In the genomic region with DNA sequence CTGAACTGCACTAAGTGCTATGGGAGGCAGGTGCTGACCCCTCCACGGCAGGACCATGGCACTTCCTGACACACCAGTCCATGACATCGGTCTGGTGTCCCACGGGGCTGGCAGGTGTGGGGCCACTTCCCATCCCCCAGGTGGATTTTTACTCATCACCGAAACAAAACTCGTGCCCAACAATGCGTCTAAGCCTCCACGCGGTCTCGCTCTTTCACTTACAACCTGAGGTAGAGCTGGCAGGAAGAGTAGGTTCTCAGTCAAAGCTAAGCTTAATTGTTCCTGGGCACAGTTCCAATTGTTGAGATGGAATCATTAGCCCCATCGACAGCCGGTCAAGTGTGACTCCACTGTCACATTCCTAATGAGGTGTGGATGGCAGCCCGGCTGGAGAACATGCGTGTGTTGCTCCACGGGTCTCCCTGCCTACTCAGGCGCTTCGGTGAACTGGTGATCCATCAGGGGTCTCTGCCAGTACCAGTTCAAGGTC, we compare ENCODE assay signal across 11 cellular contexts. TPM values are rescaled to one million over a fixed set of nuclear protein-coding genes. Genes with fewer than 3 reads are reported as not detected.
A peak's percentile ranks its signal among the peaks of the same experiment; 100 is the strongest.
DNase-seq lines count a peak whose midpoint lies in the region; ATAC-seq and TF ChIP-seq lines count a peak whose summit lies in the region.
"Had no signal": no experiment of that assay in that cellular context is flagged by ENCODE, and none has a peak within 500 bp of the region (broad histone marks: within the 10 kb centered on the region; RNA-seq: fewer than 3 reads in every experiment).

No MANE protein-coding gene starts in this region.

- ATAC-seq in left ventricle myocardium superior, result peak; percentile 86
- no peak for ATAC-seq in left colon
- ATAC-seq in HG02759 (IDR thresholded peaks at IDR 0.05; ENCODE audit: unreplicated experiment), result no peak
- ATAC-seq: activated CD8-positive, alpha-beta memory T cell treated with anti-CD3 and anti-CD28 coated beads, Interleukin-2, amount 10 ng/mL, durations not matched to agents 7 days and 5 days; naive thymus-derived CD4-positive, alpha-beta T cell had no signal

- no peak overlapping the region for H3K27ac ChIP-seq in dorsolateral prefrontal cortex

- DNase-seq in DMS 273 treated with DMSO at 0.1 percent for 48 hours (lab: John Stamatoyannopoulos, UW) (peak; percentile 25), NCI-H128 (lab: John Stamatoyannopoulos, UW; ENCODE audit: unreplicated experiment) (peak; percentile 95), NCI-H524 (lab: John Stamatoyannopoulos, UW) (peak; percentile 99), left ventricle myocardium superior (no peak), left colon (no peak), dorsolateral prefrontal cortex (no peak), RKO (ENCODE audit: low spot score) (no peak)
- DNase-seq: activated CD8-positive, alpha-beta memory T cell treated with anti-CD3 and anti-CD28 coated beads, Interleukin-2, amount 10 ng/mL, durations not matched to agents 7 days and 5 days; anterior cingulate cortex; naive thymus-derived CD4-positive, alpha-beta T cell had no signal

- no peak overlapping the region for H3K4me3 ChIP-seq in dorsolateral prefrontal cortex

- intact Hi-C loops in left ventricle myocardium superior (cut with micrococcal nuclease) (no loop called here), left colon (cut with DNase I, micrococcal nuclease) (no loop called here), dorsolateral prefrontal cortex (cut with DNase I) (loop anchor here in 1 of 2 donors (10.0 kb wide), 1 partner anchor 69 kb away; no protein-coding TSS in a partner anchor)

- TF ChIP-seq CTCF in dorsolateral prefrontal cortex (IDR thresholded peaks at IDR 0.05 in 54 of 56, conservative IDR thresholded peaks at IDR 0.05 in 2 of 56; ENCODE audit: low read depth in 1 of 56, partially characterized antibody in 56 of 56), result no peak

- no peaks in the 10 kb centered on the region for H3K27me3 ChIP-seq in dorsolateral prefrontal cortex

RNA-seq across cellular contexts. Expression of gene RASSF2, which starts 52.2 kb away (rescaled TPM):
- 3.7 TPM for total RNA-seq in left ventricle myocardium superior
- total RNA-seq in left colon, result 1 to 10 TPM; 1.9 to 5.9 TPM
- total RNA-seq in dorsolateral prefrontal cortex, result 100 to 1,000 TPM in 24 of 120 experiments, 10 to 100 TPM in 96; 26.5 to 257 (median 71.3) TPM

Comparison
In these comparisons a context has a peak if more than half of its experiments do, and no peak if none do; other contexts are left out.
1. DNase-seq: peak in DMS 273 treated with DMSO at 0.1 percent for 48 hours (single experiment), NCI-H128 (single experiment) and NCI-H524 (2 of 2); none in left ventricle myocardium superior (single experiment), left colon (0 of 2), dorsolateral prefrontal cortex (0 of 10) and RKO (single experiment).